14 cellular contexts compared by ENCODE assay signal in the genomic region with DNA sequence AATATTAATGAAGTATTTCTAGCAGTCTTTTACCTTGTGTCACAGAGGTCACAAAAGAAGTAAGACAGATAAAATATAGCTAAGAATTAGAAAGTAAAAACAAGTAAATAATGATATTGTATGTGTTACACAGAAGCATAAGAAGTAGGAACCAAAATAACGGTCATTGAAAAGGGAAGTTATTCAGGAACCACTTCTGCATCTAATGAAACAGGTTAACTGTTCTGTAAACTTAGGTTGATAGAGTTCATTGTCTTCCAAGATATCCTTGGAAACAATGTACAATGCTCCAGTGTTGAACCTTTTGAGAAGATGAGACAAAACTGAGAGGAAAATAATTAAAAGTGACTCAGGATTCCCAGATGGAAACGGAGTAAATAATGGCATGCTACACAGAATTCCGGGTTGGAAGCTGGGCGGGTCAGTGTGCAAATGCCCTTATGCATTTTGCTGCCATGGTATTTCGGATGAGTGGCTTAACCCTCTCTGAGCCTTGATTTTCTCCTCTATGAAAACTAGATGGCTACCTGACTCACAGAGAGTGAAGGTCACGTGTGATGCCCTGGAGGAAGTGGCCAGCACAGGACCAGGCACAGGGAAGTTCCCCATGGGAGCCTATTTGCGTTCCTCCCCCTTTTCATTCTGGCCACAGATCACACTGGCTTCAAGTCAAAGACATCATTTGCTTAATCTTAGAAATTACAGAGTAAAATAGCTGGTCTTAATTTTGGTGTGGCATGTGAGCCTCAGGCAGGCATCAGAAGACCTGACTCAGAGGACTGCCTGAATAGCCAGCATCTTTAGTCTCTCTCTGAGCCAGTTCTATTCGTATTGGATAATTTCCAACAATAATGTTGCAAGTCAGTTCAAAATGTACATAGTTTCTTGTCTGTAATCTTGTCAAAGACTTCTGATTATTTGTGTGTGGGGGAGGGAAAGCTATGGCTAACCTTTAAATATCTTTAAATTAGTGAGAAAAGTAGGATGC. TPM values are rescaled to one million over a fixed set of nuclear protein-coding genes. Genes with fewer than 3 reads are reported as not detected.
A peak's percentile ranks its signal among the peaks of the same experiment; 100 is the strongest.
DNase-seq lines count a peak whose midpoint lies in the region; ATAC-seq and TF ChIP-seq lines count a peak whose summit lies in the region.
"Had no signal": no experiment of that assay in that cellular context is flagged by ENCODE, and none has a peak within 500 bp of the region (broad histone marks: within the 10 kb centered on the region; RNA-seq: fewer than 3 reads in every experiment).

No MANE protein-coding gene starts in this region.

- H2BK120ac ChIP-seq in trophoblast cell (ENCODE audit: insufficient read depth, low read length, poor library complexity): no peak overlapping the region

- H2AFZ ChIP-seq in trophoblast cell (ENCODE audit: insufficient read depth, low read length, poor library complexity): no peak overlapping the region

- no peak overlapping the region for H3K9ac ChIP-seq in trophoblast cell (ENCODE audit: low read length)

- H3K4me3 ChIP-seq in HL-60 (replicated peaks; ENCODE audit: insufficient read depth, low read length): no peak overlapping the region
- no peak overlapping the region for H3K4me3 ChIP-seq in trophoblast cell (ENCODE audit: low read depth, low read length)
- H3K4me3 ChIP-seq: heart right ventricle, tibial nerve had no signal

- H3K27me3 ChIP-seq in HL-60 (ENCODE audit: insufficient read depth, poor library complexity, severe bottlenecking) (no peaks in the 10 kb centered on the region), trophoblast cell (ENCODE audit: insufficient read depth, low read length) (no peaks in the 10 kb centered on the region)
- H3K27me3 ChIP-seq: heart right ventricle, tibial nerve had no signal

- peak overlapping the region; percentile 17 for H3K4me3 Mint-ChIP-seq in dendritic cell treated with granulocyte-macrophage colony-stimulating factor and Interleukin-4, amounts not matched to agents 40 ng/mL and 50 ng/mL, for 4 days
- H3K4me3 Mint-ChIP-seq in progenitor cell of endocrine pancreas (ENCODE audit: low read depth): no peak overlapping the region
- H3K4me3 Mint-ChIP-seq: central memory CD8-positive, alpha-beta T cell had no signal

- no peaks in the 10 kb centered on the region for H3K79me2 ChIP-seq in trophoblast cell (ENCODE audit: control insufficient read depth, insufficient read depth, low read length, poor library complexity)

- no peaks in the 10 kb centered on the region for H3K36me3 ChIP-seq in trophoblast cell (ENCODE audit: control insufficient read depth in 1 of 2, insufficient read depth in 2 of 2, low read length in 2 of 2)
- H3K36me3 ChIP-seq: tibial nerve had no signal

- H3K23ac ChIP-seq in trophoblast cell (ENCODE audit: low read length): no peak overlapping the region

- H3K4me1 ChIP-seq in trophoblast cell (ENCODE audit: control insufficient read depth in 1 of 2, insufficient read depth in 2 of 2, low read length in 2 of 2): no peaks in the 10 kb centered on the region
- H3K4me1 ChIP-seq: tibial nerve had no signal

- no peaks in the 10 kb centered on the region for H3K9me3 Mint-ChIP-seq in dendritic cell treated with granulocyte-macrophage colony-stimulating factor and Interleukin-4, amounts not matched to agents 40 ng/mL and 50 ng/mL, for 4 days
- no peaks in the 10 kb centered on the region for H3K9me3 Mint-ChIP-seq in progenitor cell of endocrine pancreas (ENCODE audit: low read depth)
- H3K9me3 Mint-ChIP-seq: central memory CD8-positive, alpha-beta T cell had no signal

- H3K14ac ChIP-seq in trophoblast cell (ENCODE audit: low read length): no peak overlapping the region

- H3K79me1 ChIP-seq in trophoblast cell (ENCODE audit: low read length): no peaks in the 10 kb centered on the region

- no peak for ATAC-seq in HG02852 (IDR thresholded peaks at IDR 0.05; ENCODE audit: unreplicated experiment)

- H3K4ac ChIP-seq in trophoblast cell (ENCODE audit: low read depth, low read length): no peak overlapping the region

- DNase-seq in HL-60 (ENCODE audit: low read depth in 1 of 2, low spot score in 1 of 2): peak; percentile 63 to 72
- DNase-seq in NCI-H69 (lab: John Stamatoyannopoulos, UW): peak; percentile 16
- peak; percentile 16 to 48 for DNase-seq in trophoblast cell
- no peak for DNase-seq in ACHN
- DNase-seq in progenitor cell of endocrine pancreas (ENCODE audit: low spot score, unreplicated experiment): no peak
- DNase-seq: activated naive CD4-positive, alpha-beta T cell; NCI-H2171 had no signal

- in situ Hi-C loops in ACHN (cut with HindIII; ENCODE audit: low pct_ligation_motif_present, low pct_unique_long_range_greater_than_20kb, low sequenced_read_pairs): no loop called here

- WGBS in trophoblast cell (ENCODE audit: extremely low coverage, insufficient coverage, insufficient read length): no CpG with 5 or more reads among the region's 8 CpGs

- peaks cover 55% of the 10 kb centered on the region for H3K36me3 Mint-ChIP-seq in dendritic cell treated with granulocyte-macrophage colony-stimulating factor and Interleukin-4, amounts not matched to agents 40 ng/mL and 50 ng/mL, for 4 days (ENCODE audit: low read depth)
- no peaks in the 10 kb centered on the region for H3K36me3 Mint-ChIP-seq in progenitor cell of endocrine pancreas (ENCODE audit: insufficient read depth)

- H2AK5ac ChIP-seq in trophoblast cell (ENCODE audit: low read length): no peak overlapping the region

- no peak overlapping the region for H3K27ac Mint-ChIP-seq in dendritic cell treated with granulocyte-macrophage colony-stimulating factor and Interleukin-4, amounts not matched to agents 40 ng/mL and 50 ng/mL, for 4 days
- H3K27ac Mint-ChIP-seq in progenitor cell of endocrine pancreas: no peak overlapping the region

- H3K18ac ChIP-seq in trophoblast cell (ENCODE audit: low read length): no peak overlapping the region

- no peak overlapping the region for H4K8ac ChIP-seq in trophoblast cell (ENCODE audit: low read depth, low read length)

- peaks cover 25% of the 10 kb centered on the region for H3K4me1 Mint-ChIP-seq in dendritic cell treated with granulocyte-macrophage colony-stimulating factor and Interleukin-4, amounts not matched to agents 40 ng/mL and 50 ng/mL, for 4 days (ENCODE audit: low read depth)
- H3K4me1 Mint-ChIP-seq in progenitor cell of endocrine pancreas (ENCODE audit: low read depth): peaks cover 9% of the 10 kb centered on the region
- H3K4me1 Mint-ChIP-seq: central memory CD8-positive, alpha-beta T cell had no signal

- H4K91ac ChIP-seq in trophoblast cell (ENCODE audit: low read depth, low read length): no peak overlapping the region

- H3K27me3 Mint-ChIP-seq in dendritic cell treated with granulocyte-macrophage colony-stimulating factor and Interleukin-4, amounts not matched to agents 40 ng/mL and 50 ng/mL, for 4 days: no peaks in the 10 kb centered on the region
- H3K27me3 Mint-ChIP-seq in progenitor cell of endocrine pancreas: no peaks in the 10 kb centered on the region
- H3K27me3 Mint-ChIP-seq: central memory CD8-positive, alpha-beta T cell had no signal

- H2BK12ac ChIP-seq in trophoblast cell (ENCODE audit: low read length): no peak overlapping the region

- H3K9me3 ChIP-seq in trophoblast cell (ENCODE audit: insufficient read depth, low read depth, low read length): no peaks in the 10 kb centered on the region
- H3K9me3 ChIP-seq: heart right ventricle, tibial nerve had no signal

- no peak overlapping the region for H3K4me2 ChIP-seq in trophoblast cell (ENCODE audit: low read length)

- TF ChIP-seq CTCF in HL-60 (IDR thresholded peaks at IDR 0.05; ENCODE audit: insufficient read depth, low read length): no peak
- TF ChIP-seq CTCF in progenitor cell of endocrine pancreas (IDR thresholded peaks at IDR 0.05; ENCODE audit: unreplicated experiment): no peak

- intact Hi-C loops in dendritic cell treated with granulocyte-macrophage colony-stimulating factor and Interleukin-4, amounts not matched to agents 40 ng/mL and 50 ng/mL, for 4 days (cut with micrococcal nuclease): no loop called here

- H4K12ac ChIP-seq in trophoblast cell (ENCODE audit: low read depth, low read length): no peak overlapping the region

- no peak overlapping the region for H2BK5ac ChIP-seq in trophoblast cell (ENCODE audit: low read depth, low read length, poor library complexity)

- peak overlapping the region; percentile 92 for H3K27ac ChIP-seq in HL-60 (replicated peaks)
- no peak overlapping the region for H3K27ac ChIP-seq in trophoblast cell (ENCODE audit: low read depth, low read length)
- H3K27ac ChIP-seq: C4-2B, heart right ventricle, tibial nerve had no signal

RNA-seq across cellular contexts. Expression of gene LY75, which starts 49.1 kb away (rescaled TPM):
- polyA plus RNA-seq in trophoblast cell (2013): 0.10 and 0.18 TPM in 2 replicates
- total RNA-seq in progenitor cell of endocrine pancreas: 1.2 and 1.6 TPM in 2 replicates
- total RNA-seq: SK-MEL-5 had no signal

RNA-seq across cellular contexts. Expression of gene CD302, which starts 57.4 kb away (rescaled TPM):
- 0.78 and 0.79 TPM in 2 replicates for polyA plus RNA-seq in trophoblast cell (2013)
- total RNA-seq in progenitor cell of endocrine pancreas: 3.6 and 3.9 TPM in 2 replicates

Comparison
In these comparisons a context has a peak if more than half of its experiments do, and no peak if none do; other contexts are left out.
1. DNase-seq: peak in HL-60 (2 of 2), NCI-H69 (single experiment) and trophoblast cell (2 of 2); none in ACHN (single experiment) and progenitor cell of endocrine pancreas (single experiment).